ENCODE assay signal across 17 cellular contexts in genomic region chr4:152081024-152081423, GRCh38.
DNase-seq lines count a peak whose midpoint lies in the region; ATAC-seq, FAIRE-seq and TF ChIP-seq lines count a peak whose summit lies in the region.
"Had no signal": no experiment of that assay in that cellular context is flagged by ENCODE, and none has a peak within 500 bp of the region (broad histone marks: within the 10 kb centered on the region; RNA-seq: fewer than 3 reads in every experiment).

No MANE protein-coding gene starts in this region.

- no peaks in the 10 kb centered on the region for H3K79me2 ChIP-seq in GM12878 (ENCODE audit: control insufficient read depth, insufficient read depth, low read length)

- H3K4me1 ChIP-seq in GM12878 (ENCODE audit: control insufficient read depth, insufficient read depth, low read length): peaks cover 7% of the 10 kb centered on the region; the same call in 1 of the 2 replicates
- H3K4me1 ChIP-seq: psoas muscle, testis had no signal

- CTCF ChIA-PET in activated CD4-positive, alpha-beta T cell treated with anti-CD3 and anti-CD28 coated beads, Interleukin-2, amount 10 ng/mL, durations not matched to agents 7 days and 5 days (lab: Charles Lee): interaction anchor here (1.1 to 1.2 kb wide), 2 partner anchors 10 to 16 kb away, joined by 4 to 5 read pairs; no protein-coding TSS in a partner anchor
- CTCF ChIA-PET in GM12878 (lab: Yijun Ruan, JAX): interaction anchor here (0.6 kb wide), 1 partner anchor 268 kb away, joined by 3 read pairs; no protein-coding TSS in a partner anchor

- POLR2A ChIA-PET in activated CD4-positive, alpha-beta T cell treated with anti-CD3 and anti-CD28 coated beads, Interleukin-2, amount 10 ng/mL, durations not matched to agents 7 days and 5 days (lab: Charles Lee): no interaction called here
- POLR2A ChIA-PET in GM12878 (lab: Charles Lee): no interaction called here

- no peak for FAIRE-seq in GM12878 (lab: Jason Lieb, UNC)
- FAIRE-seq: A204.1 had no signal

- H3K4me1 Mint-ChIP-seq in activated CD4-positive, alpha-beta T cell treated with anti-CD3 and anti-CD28 coated beads, Interleukin-2, amount 10 ng/mL, durations not matched to agents 7 days and 5 days: peaks cover 60% of the 10 kb centered on the region

- TF ChIP-seq EP300 in GM12878 (IDR thresholded peaks at IDR 0.05; ENCODE audit: borderline replicate concordance in 1 of 2, control insufficient read depth in 1 of 2, low read depth in 2 of 2, low read length in 2 of 2): no peak

- H3K9me3 Mint-ChIP-seq in activated CD4-positive, alpha-beta T cell treated with anti-CD3 and anti-CD28 coated beads, Interleukin-2, amount 10 ng/mL, durations not matched to agents 7 days and 5 days: peaks cover 26% of the 10 kb centered on the region

- RAD21 ChIA-PET in GM12878 (lab: Charles Lee; ENCODE audit: unreplicated experiment): no interaction called here

- intact Hi-C loops in GM12878 (cut with micrococcal nuclease; ENCODE audit: unreplicated experiment): no loop called here

- WGBS in GM12878 (ENCODE audit: insufficient coverage, insufficient replicate concordance, low lambda C conversion rate, missing lambda C conversion rate): 17% methylated on average over 5 of the region's 5 CpGs

- H3K27me3 ChIP-seq in GM12878 (replicated peaks in 1 of 2; ENCODE audit: control insufficient read depth in 2 of 2, insufficient read depth in 2 of 2, low read length in 1 of 2): no peaks in the 10 kb centered on the region
- H3K27me3 ChIP-seq: testis had no signal

- SMC1A ChIA-PET in GM12878 (lab: Charles Lee; ENCODE audit: uncharacterized antibody, unreplicated experiment): no interaction called here

- no peak for TF ChIP-seq RAD21 in GM12878 (IDR thresholded peaks at IDR 0.05; ENCODE audit: insufficient read depth, low read depth, low read length)

- no peak overlapping the region for H3K4me3 Mint-ChIP-seq in activated CD4-positive, alpha-beta T cell treated with anti-CD3 and anti-CD28 coated beads, Interleukin-2, amount 10 ng/mL, durations not matched to agents 7 days and 5 days

- TF ChIP-seq POLR2A in GM12878 (IDR thresholded peaks at IDR 0.05; ENCODE audit: low read depth, low read length): no peak

- no peak overlapping the region for H2AFZ ChIP-seq in GM12878 (ENCODE audit: control insufficient read depth, low read depth, low read length)
- H2AFZ ChIP-seq: PC-9 had no signal

- TF ChIP-seq CTCF in GM12878 (IDR thresholded peaks at IDR 0.05 in 2 of 3, conservative IDR thresholded peaks at IDR 0.05 in 1 of 3; ENCODE audit: control insufficient read depth in 2 of 3, extremely low read depth in 1 of 3, insufficient read depth in 1 of 3, low read depth in 3 of 3, low read length in 3 of 3): no peak

- no peak overlapping the region for H3K9ac ChIP-seq in GM12878 (ENCODE audit: control insufficient read depth, insufficient read depth, low read length)

- H3K27ac Mint-ChIP-seq in activated CD4-positive, alpha-beta T cell treated with anti-CD3 and anti-CD28 coated beads, Interleukin-2, amount 10 ng/mL, durations not matched to agents 7 days and 5 days: peak overlapping the region; percentile 77
- H3K27ac Mint-ChIP-seq: activated T-helper 1 cell treated with anti-CD3 and anti-CD28 coated beads, Interleukin-12 subunit alpha, Interleukin-12 subunit beta, Interleukin-2, Interleukin-4 antibody, amounts not matched to agents 30 ng/mL and 10 ng/mL and 1 ng/mL, durations not matched to agents 14 hours and 24 hours and 36 hours; IgD-negative memory B cell had no signal

- peaks cover 43% of the 10 kb centered on the region for H3K36me3 Mint-ChIP-seq in activated CD4-positive, alpha-beta T cell treated with anti-CD3 and anti-CD28 coated beads, Interleukin-2, amount 10 ng/mL, durations not matched to agents 7 days and 5 days (ENCODE audit: low read depth)

- no peaks in the 10 kb centered on the region for H3K36me3 ChIP-seq in GM12878 (ENCODE audit: control insufficient read depth in 2 of 2, insufficient read depth in 2 of 2, low read length in 1 of 2)

- BruUV-seq in GM12878 (replicated peaks; lab: Mats Ljungman, UMichigan): no TSS peak

- no peak overlapping the region for H3K4me2 ChIP-seq in GM12878 (ENCODE audit: control insufficient read depth, insufficient read depth)
- H3K4me2 ChIP-seq: PC-9 had no signal

- no peaks in the 10 kb centered on the region for H3K27me3 Mint-ChIP-seq in activated CD4-positive, alpha-beta T cell treated with anti-CD3 and anti-CD28 coated beads, Interleukin-2, amount 10 ng/mL, durations not matched to agents 7 days and 5 days

- H3K27ac ChIP-seq in GM12878 (ENCODE audit: control insufficient read depth, insufficient read depth): no peak overlapping the region
- H3K27ac ChIP-seq: PC-9, psoas muscle, testis had no signal

- in situ Hi-C loops in GM12878 (cut with MboI): no loop called here

- H3K4me3 ChIP-seq in GM12878: no peak overlapping the region
- H3K4me3 ChIP-seq: PC-9, psoas muscle, testis had no signal

- no peaks in the 10 kb centered on the region for H4K20me1 ChIP-seq in GM12878 (ENCODE audit: control insufficient read depth, insufficient read depth)

- ATAC-seq in GM19395 (IDR thresholded peaks at IDR 0.05; ENCODE audit: unreplicated experiment) (peak; percentile 94), HG03103 (IDR thresholded peaks at IDR 0.05; ENCODE audit: low read depth, unreplicated experiment) (peak; percentile 81), GM12878 (peak; percentile 64), HG03196 (IDR thresholded peaks at IDR 0.05; ENCODE audit: unreplicated experiment) (no peak), HG02763 (IDR thresholded peaks at IDR 0.05; ENCODE audit: unreplicated experiment) (no peak)
- ATAC-seq: left lobe of liver, psoas muscle had no signal

- H3K9me3 ChIP-seq in GM12878 (replicated peaks; ENCODE audit: control insufficient read depth, insufficient read depth, low read length): peaks cover 3% of the 10 kb centered on the region; the same call in 2 of the 3 replicates
- H3K9me3 ChIP-seq: psoas muscle, testis had no signal

- no peak for DNase-seq in activated CD4-positive, alpha-beta T cell treated with anti-CD3 and anti-CD28 coated beads, Interleukin-2, amount 10 ng/mL, durations not matched to agents 7 days and 5 days
- no peak for DNase-seq in activated CD4-positive, alpha-beta T cell treated with anti-CD3 and anti-CD28 coated beads, Interleukin-2, amount 50 U/mL, for 1 hour
- DNase-seq in GM12878 (ENCODE audit: low read depth, low spot score): no peak
- no peak for DNase-seq in NCI-H446 (lab: John Stamatoyannopoulos, UW)
- DNase-seq: activated CD4-positive, alpha-beta T cell treated with anti-CD3 and anti-CD28 coated beads for 1 hour; NCI-H1417 treated with DMSO at 0.1 percent for 48 hours; PC-9; psoas muscle; testis had no signal

TF ChIP-seq in GM12878, 131 proteins besides CTCF, POLR2A, EP300 and RAD21:
- TF ChIP-seq BACH1 (IDR thresholded peaks at IDR 0.05; ENCODE audit: borderline replicate concordance): no peak
- TF ChIP-seq ZBTB4 (CRISPR knock-in tag; IDR thresholded peaks at IDR 0.05): no peak
- TF ChIP-seq ETV6 (conservative IDR thresholded peaks at IDR 0.05 in 1 of 2, IDR thresholded peaks at IDR 0.05 in 1 of 2; ENCODE audit: borderline replicate concordance in 1 of 2, low read depth in 1 of 2): no peak
- TF ChIP-seq POU2F2 (IDR thresholded peaks at IDR 0.05; ENCODE audit: borderline replicate concordance, low read depth, low read length): no peak
- no peak for TF ChIP-seq ZNF217 (IDR thresholded peaks at IDR 0.05)
- TF ChIP-seq E2F8 (IDR thresholded peaks at IDR 0.05; ENCODE audit: low read depth, partially characterized antibody): no peak
TF ChIP-seq in GM12878: peak in this region for 0.

Comparison
In these comparisons a context has a peak if more than half of its experiments do, and no peak if none do; other contexts are left out.
1. ATAC-seq: peak in GM19395 (single experiment), HG03103 (single experiment) and GM12878 (single experiment); none in HG03196 (single experiment) and HG02763 (single experiment).